ENCODE assay signal across 7 cellular contexts in the genomic region with DNA sequence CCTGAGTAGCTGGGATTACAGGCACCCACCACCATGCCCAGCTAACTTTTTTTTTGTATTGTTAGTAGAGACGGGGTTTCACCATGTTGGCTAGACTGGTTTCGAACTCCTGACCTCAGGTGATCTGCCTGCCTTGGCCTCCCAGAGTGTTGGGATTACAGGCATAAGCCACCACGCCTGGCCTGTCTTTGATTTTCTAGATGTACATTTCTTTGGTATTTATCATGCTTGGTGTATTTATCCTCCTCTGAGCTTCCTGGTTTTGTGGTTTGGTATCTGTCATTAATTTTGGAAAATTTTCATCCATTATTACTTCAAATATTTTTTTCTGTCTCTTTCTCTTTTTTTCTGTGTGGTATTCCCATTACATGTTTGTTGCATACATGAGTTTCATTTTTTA.
DNase-seq lines count a peak whose midpoint lies in the region; ATAC-seq and TF ChIP-seq lines count a peak whose summit lies in the region.
"Not testable (repeated sequence)": the region's sequence is repeated elsewhere in the genome, so short reads cannot be mapped to it uniquely, and the experiment has no call there.

No MANE protein-coding gene starts in this region.

- intact Hi-C loops in CD4-positive, alpha-beta T cell (cut with DNase I, micrococcal nuclease): loop anchor here (1.0 to 10.0 kb wide), 4 partner anchors 15 to 112 kb away; no protein-coding TSS in a partner anchor
- intact Hi-C loops in activated CD4-positive, alpha-beta T cell treated with anti-CD3 and anti-CD28 coated beads, Interleukin-2, amount 10 ng/mL, durations not matched to agents 24 days and 14 days (cut with micrococcal nuclease): loop anchor here (1.0 to 5.0 kb wide), 2 partner anchors 15 to 88 kb away; a partner anchor contains a TSS
- intact Hi-C loops in lower lobe of right lung (cut with DNase I): not testable (repeated sequence)

- peaks cover 33% of the 10 kb centered on the region for H3K4me1 Mint-ChIP-seq in CD4-positive, alpha-beta T cell (ENCODE audit: low read depth)
- H3K4me1 Mint-ChIP-seq in activated CD4-positive, alpha-beta T cell treated with anti-CD3 and anti-CD28 coated beads, Interleukin-2, amount 10 ng/mL, durations not matched to agents 24 days and 14 days: peaks cover 22% of the 10 kb centered on the region

- not testable (repeated sequence) for H3K4me3 Mint-ChIP-seq in CD4-positive, alpha-beta T cell; activated CD4-positive, alpha-beta T cell treated with anti-CD3 and anti-CD28 coated beads, Interleukin-2, amount 10 ng/mL, durations not matched to agents 24 days and 14 days

- POLR2A ChIA-PET in CD4-positive, alpha-beta T cell (lab: Charles Lee): interaction anchor here (1.1 to 1.8 kb wide), 2 partner anchors 12 to 57 kb away, joined by 3 to 12 read pairs; no protein-coding TSS in a partner anchor

- not testable (repeated sequence) for H3K27me3 Mint-ChIP-seq in CD4-positive, alpha-beta T cell; activated CD4-positive, alpha-beta T cell treated with anti-CD3 and anti-CD28 coated beads, Interleukin-2, amount 10 ng/mL, durations not matched to agents 24 days and 14 days

- H3K4me1 ChIP-seq in RWPE2 (ENCODE audit: insufficient read depth, poor library complexity, severe bottlenecking): peaks cover 11% of the 10 kb centered on the region
- not testable (repeated sequence) for H3K4me1 ChIP-seq in lower lobe of right lung

- H3K9me3 Mint-ChIP-seq in CD4-positive, alpha-beta T cell; activated CD4-positive, alpha-beta T cell treated with anti-CD3 and anti-CD28 coated beads, Interleukin-2, amount 10 ng/mL, durations not matched to agents 24 days and 14 days: not testable (repeated sequence)

- not testable (repeated sequence) for H3K9me3 ChIP-seq in CD4-positive, alpha-beta T cell (ENCODE audit: control insufficient read depth, low read length); RWPE2 (ENCODE audit: severe bottlenecking); lower lobe of right lung

- DNase-seq in CD4-positive, alpha-beta T cell; RWPE2 (ENCODE audit: low spot score); activated CD4-positive, alpha-beta T cell treated with anti-CD3 and anti-CD28 coated beads, Interleukin-2, amount 10 ng/mL, durations not matched to agents 24 days and 14 days; lower lobe of right lung: not testable (repeated sequence)
- DNase-seq in LoVo (ENCODE audit: low spot score): peak; percentile 46
- peak; percentile 66 for DNase-seq in amniotic epithelial cell (ENCODE audit: low read depth)

- H3K27me3 ChIP-seq in CD4-positive, alpha-beta T cell (ENCODE audit: control insufficient read depth, insufficient read depth, low read length); RWPE2 (ENCODE audit: insufficient read depth, poor library complexity, severe bottlenecking); lower lobe of right lung (ENCODE audit: low read depth): not testable (repeated sequence)

- H3K27ac Mint-ChIP-seq in CD4-positive, alpha-beta T cell: peak overlapping the region; percentile 86
- peak overlapping the region; percentile 18 for H3K27ac Mint-ChIP-seq in activated CD4-positive, alpha-beta T cell treated with anti-CD3 and anti-CD28 coated beads, Interleukin-2, amount 10 ng/mL, durations not matched to agents 24 days and 14 days

- not testable (repeated sequence) for TF ChIP-seq CTCF in CD4-positive, alpha-beta T cell (IDR thresholded peaks at IDR 0.05); RWPE2 (IDR thresholded peaks at IDR 0.05; ENCODE audit: poor library complexity, severe bottlenecking); lower lobe of right lung (IDR thresholded peaks at IDR 0.05)

- not testable (repeated sequence) for H3K36me3 ChIP-seq in RWPE2 (ENCODE audit: low read depth); lower lobe of right lung

- H3K27ac ChIP-seq in CD4-positive, alpha-beta T cell (ENCODE audit: low read depth, low read length): not testable (repeated sequence)
- H3K27ac ChIP-seq in RWPE2 (ENCODE audit: poor library complexity, severe bottlenecking) (peak overlapping the region; percentile 2), lower lobe of right lung (peak overlapping the region; percentile 25)

- not testable (repeated sequence) for ATAC-seq in CD4-positive, alpha-beta T cell (ENCODE audit: poor library complexity); lower lobe of right lung
- 0 out of 3 replicates have a peak, but pooled peaks have one; percentile 35 for ATAC-seq in RWPE2 (ENCODE audit: low read depth)
- peak; percentile 81 for ATAC-seq in esophagus mucosa

- not testable (repeated sequence) for H3K36me3 Mint-ChIP-seq in CD4-positive, alpha-beta T cell (ENCODE audit: low read depth)
- H3K36me3 Mint-ChIP-seq in activated CD4-positive, alpha-beta T cell treated with anti-CD3 and anti-CD28 coated beads, Interleukin-2, amount 10 ng/mL, durations not matched to agents 24 days and 14 days (ENCODE audit: low read depth): peaks cover 16% of the 10 kb centered on the region

- CTCF ChIA-PET in CD4-positive, alpha-beta T cell (lab: Charles Lee): interaction anchor here (1.0 to 1.9 kb wide), 2 partner anchors 57 to 88 kb away, joined by 3 to 6 read pairs; a partner anchor contains a TSS

- not testable (repeated sequence) for H3K4me3 ChIP-seq in RWPE2 (ENCODE audit: severe bottlenecking); lower lobe of right lung
